ENCODE assay signal across 1 cellular context in genomic region chr6:98947411-98948292, GRCh38.
TF ChIP-seq lines count a peak whose summit lies in the region.

TSS of gene FBXL4 (minus strand) at chr6:98947946. CDS start at chr6:98926988, 20,958 bp downstream.

TF ChIP-seq in HepG2, 621 proteins besides CTCF, POLR2A, EP300 and RAD21 (continued from another document and continues in another):
- TF ChIP-seq ZNF232 (CRISPR knock-in tag; IDR thresholded peaks at IDR 0.05; ENCODE audit: borderline replicate concordance), result peak; percentile 50; the same call in 1 of the 2 replicates
- TF ChIP-seq ZNF143 (CRISPR knock-in tag; IDR thresholded peaks at IDR 0.05), result 0 out of 2 replicates have a peak, but pooled peaks have one; percentile 25
- TF ChIP-seq ZNF768 (CRISPR knock-in tag; IDR thresholded peaks at IDR 0.05), result 0 out of 2 replicates have a peak, but pooled peaks have one; percentile 25
- TF ChIP-seq HNRNPK (IDR thresholded peaks at IDR 0.05; ENCODE audit: low read depth, low read length, poor library complexity, severe bottlenecking), result no peak
- TF ChIP-seq TERF1 (CRISPR knock-in tag; IDR thresholded peaks at IDR 0.05), result 0 out of 2 replicates have a peak, but pooled peaks have one; percentile 6
- no peak for TF ChIP-seq BCL6 (CRISPR knock-in tag; IDR thresholded peaks at IDR 0.05)
- no peak for TF ChIP-seq ZC3H4 (CRISPR knock-in tag; IDR thresholded peaks at IDR 0.05; ENCODE audit: borderline replicate concordance)
- peak; percentile 85; the same call in 1 of the 2 replicates for TF ChIP-seq NKX3-1 (CRISPR knock-in tag; IDR thresholded peaks at IDR 0.05)
- TF ChIP-seq, protein P1, sequence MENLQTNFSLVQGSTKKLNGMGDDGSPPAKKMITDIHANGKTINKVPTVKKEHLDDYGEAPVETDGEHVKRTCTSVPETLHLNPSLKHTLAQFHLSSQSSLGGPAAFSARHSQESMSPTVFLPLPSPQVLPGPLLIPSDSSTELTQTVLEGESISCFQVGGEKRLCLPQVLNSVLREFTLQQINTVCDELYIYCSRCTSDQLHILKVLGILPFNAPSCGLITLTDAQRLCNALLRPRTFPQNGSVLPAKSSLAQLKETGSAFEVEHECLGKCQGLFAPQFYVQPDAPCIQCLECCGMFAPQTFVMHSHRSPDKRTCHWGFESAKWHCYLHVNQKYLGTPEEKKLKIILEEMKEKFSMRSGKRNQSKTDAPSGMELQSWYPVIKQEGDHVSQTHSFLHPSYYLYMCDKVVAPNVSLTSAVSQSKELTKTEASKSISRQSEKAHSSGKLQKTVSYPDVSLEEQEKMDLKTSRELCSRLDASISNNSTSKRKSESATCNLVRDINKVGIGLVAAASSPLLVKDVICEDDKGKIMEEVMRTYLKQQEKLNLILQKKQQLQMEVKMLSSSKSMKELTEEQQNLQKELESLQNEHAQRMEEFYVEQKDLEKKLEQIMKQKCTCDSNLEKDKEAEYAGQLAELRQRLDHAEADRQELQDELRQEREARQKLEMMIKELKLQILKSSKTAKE (CRISPR knock-in tag; IDR thresholded peaks at IDR 0.05; ENCODE audit: borderline replicate concordance), result peak; percentile 76
- no peak for TF ChIP-seq ZFP82 (CRISPR knock-in tag; IDR thresholded peaks at IDR 0.05; ENCODE audit: borderline replicate concordance)
- TF ChIP-seq ZNF614 (CRISPR knock-in tag; IDR thresholded peaks at IDR 0.05; ENCODE audit: borderline replicate concordance), result no peak
- TF ChIP-seq SNAPC5 (CRISPR knock-in tag; IDR thresholded peaks at IDR 0.05; ENCODE audit: borderline replicate concordance), result no peak
- no peak for TF ChIP-seq ZNF615 (CRISPR knock-in tag; IDR thresholded peaks at IDR 0.05; ENCODE audit: borderline replicate concordance)
- TF ChIP-seq ZFX (CRISPR knock-in tag; IDR thresholded peaks at IDR 0.05; ENCODE audit: low read depth), result peak; percentile 93
- peak; percentile 65 for TF ChIP-seq SALL1 (CRISPR knock-in tag; IDR thresholded peaks at IDR 0.05)
- TF ChIP-seq ZNF660 (CRISPR knock-in tag; IDR thresholded peaks at IDR 0.05; ENCODE audit: borderline replicate concordance, low read depth), result no peak
- 0 out of 2 replicates have a peak, but pooled peaks have one; percentile 31 for TF ChIP-seq ZNF160 (CRISPR knock-in tag; IDR thresholded peaks at IDR 0.05)
- TF ChIP-seq ARID5B (CRISPR knock-in tag; IDR thresholded peaks at IDR 0.05), result peak; percentile 38; the same call in 1 of the 2 replicates
- peak; percentile 82; the same call in 1 of the 2 replicates for TF ChIP-seq NFKB2 (CRISPR knock-in tag; IDR thresholded peaks at IDR 0.05; ENCODE audit: borderline replicate concordance)
- TF ChIP-seq ZNF563 (CRISPR knock-in tag; IDR thresholded peaks at IDR 0.05), result peak; percentile 80
- peak; percentile 43; the same call in 1 of the 2 replicates for TF ChIP-seq BORCS8-MEF2B (CRISPR knock-in tag; IDR thresholded peaks at IDR 0.05)
- TF ChIP-seq ETV6 (CRISPR knock-in tag; conservative IDR thresholded peaks at IDR 0.05), result no peak
- no peak for TF ChIP-seq GPBP1L1 (CRISPR knock-in tag; IDR thresholded peaks at IDR 0.05)
- peak; percentile 88 for TF ChIP-seq RBFOX2 (IDR thresholded peaks at IDR 0.05; ENCODE audit: low read depth, low read length)
- TF ChIP-seq ZBTB4 (CRISPR knock-in tag; IDR thresholded peaks at IDR 0.05; ENCODE audit: borderline replicate concordance), result no peak
- peak; percentile 25; the same call in 1 of the 2 replicates for TF ChIP-seq ETV5 (CRISPR knock-in tag; IDR thresholded peaks at IDR 0.05; ENCODE audit: borderline replicate concordance)
- peak; percentile 75; the same call in 1 of the 2 replicates for TF ChIP-seq GABPB1 (CRISPR knock-in tag; IDR thresholded peaks at IDR 0.05)
- no peak for TF ChIP-seq ZMYM3 (CRISPR knock-in tag; IDR thresholded peaks at IDR 0.05)
- no peak for TF ChIP-seq ZFP41 (CRISPR knock-in tag; IDR thresholded peaks at IDR 0.05; ENCODE audit: borderline replicate concordance)
- TF ChIP-seq RBAK (CRISPR knock-in tag; IDR thresholded peaks at IDR 0.05), result no peak
- TF ChIP-seq ZBTB8A (CRISPR knock-in tag; IDR thresholded peaks at IDR 0.05; ENCODE audit: borderline replicate concordance, low read depth), result no peak
- TF ChIP-seq, protein P2, sequence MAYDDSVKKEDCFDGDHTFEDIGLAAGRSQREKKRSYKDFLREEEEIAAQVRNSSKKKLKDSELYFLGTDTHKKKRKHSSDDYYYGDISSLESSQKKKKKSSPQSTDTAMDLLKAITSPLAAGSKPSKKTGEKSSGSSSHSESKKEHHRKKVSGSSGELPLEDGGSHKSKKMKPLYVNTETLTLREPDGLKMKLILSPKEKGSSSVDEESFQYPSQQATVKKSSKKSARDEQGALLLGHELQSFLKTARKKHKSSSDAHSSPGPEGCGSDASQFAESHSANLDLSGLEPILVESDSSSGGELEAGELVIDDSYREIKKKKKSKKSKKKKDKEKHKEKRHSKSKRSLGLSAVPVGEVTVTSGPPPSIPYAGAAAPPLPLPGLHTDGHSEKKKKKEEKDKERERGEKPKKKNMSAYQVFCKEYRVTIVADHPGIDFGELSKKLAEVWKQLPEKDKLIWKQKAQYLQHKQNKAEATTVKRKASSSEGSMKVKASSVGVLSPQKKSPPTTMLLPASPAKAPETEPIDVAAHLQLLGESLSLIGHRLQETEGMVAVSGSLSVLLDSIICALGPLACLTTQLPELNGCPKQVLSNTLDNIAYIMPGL (CRISPR knock-in tag; IDR thresholded peaks at IDR 0.05; ENCODE audit: borderline replicate concordance in 1 of 2, low read depth in 1 of 2), result peak in 1 of 2 experiments; percentile 55; a peak in 2 of 4 replicates
- 0 out of 2 replicates have a peak, but pooled peaks have one; percentile 83 for TF ChIP-seq FOXJ3 (CRISPR knock-in tag; IDR thresholded peaks at IDR 0.05; ENCODE audit: borderline replicate concordance)
- TF ChIP-seq ZSCAN20 (CRISPR knock-in tag; IDR thresholded peaks at IDR 0.05; ENCODE audit: borderline replicate concordance), result 0 out of 2 replicates have a peak, but pooled peaks have one; percentile 62
- TF ChIP-seq, protein P3, sequence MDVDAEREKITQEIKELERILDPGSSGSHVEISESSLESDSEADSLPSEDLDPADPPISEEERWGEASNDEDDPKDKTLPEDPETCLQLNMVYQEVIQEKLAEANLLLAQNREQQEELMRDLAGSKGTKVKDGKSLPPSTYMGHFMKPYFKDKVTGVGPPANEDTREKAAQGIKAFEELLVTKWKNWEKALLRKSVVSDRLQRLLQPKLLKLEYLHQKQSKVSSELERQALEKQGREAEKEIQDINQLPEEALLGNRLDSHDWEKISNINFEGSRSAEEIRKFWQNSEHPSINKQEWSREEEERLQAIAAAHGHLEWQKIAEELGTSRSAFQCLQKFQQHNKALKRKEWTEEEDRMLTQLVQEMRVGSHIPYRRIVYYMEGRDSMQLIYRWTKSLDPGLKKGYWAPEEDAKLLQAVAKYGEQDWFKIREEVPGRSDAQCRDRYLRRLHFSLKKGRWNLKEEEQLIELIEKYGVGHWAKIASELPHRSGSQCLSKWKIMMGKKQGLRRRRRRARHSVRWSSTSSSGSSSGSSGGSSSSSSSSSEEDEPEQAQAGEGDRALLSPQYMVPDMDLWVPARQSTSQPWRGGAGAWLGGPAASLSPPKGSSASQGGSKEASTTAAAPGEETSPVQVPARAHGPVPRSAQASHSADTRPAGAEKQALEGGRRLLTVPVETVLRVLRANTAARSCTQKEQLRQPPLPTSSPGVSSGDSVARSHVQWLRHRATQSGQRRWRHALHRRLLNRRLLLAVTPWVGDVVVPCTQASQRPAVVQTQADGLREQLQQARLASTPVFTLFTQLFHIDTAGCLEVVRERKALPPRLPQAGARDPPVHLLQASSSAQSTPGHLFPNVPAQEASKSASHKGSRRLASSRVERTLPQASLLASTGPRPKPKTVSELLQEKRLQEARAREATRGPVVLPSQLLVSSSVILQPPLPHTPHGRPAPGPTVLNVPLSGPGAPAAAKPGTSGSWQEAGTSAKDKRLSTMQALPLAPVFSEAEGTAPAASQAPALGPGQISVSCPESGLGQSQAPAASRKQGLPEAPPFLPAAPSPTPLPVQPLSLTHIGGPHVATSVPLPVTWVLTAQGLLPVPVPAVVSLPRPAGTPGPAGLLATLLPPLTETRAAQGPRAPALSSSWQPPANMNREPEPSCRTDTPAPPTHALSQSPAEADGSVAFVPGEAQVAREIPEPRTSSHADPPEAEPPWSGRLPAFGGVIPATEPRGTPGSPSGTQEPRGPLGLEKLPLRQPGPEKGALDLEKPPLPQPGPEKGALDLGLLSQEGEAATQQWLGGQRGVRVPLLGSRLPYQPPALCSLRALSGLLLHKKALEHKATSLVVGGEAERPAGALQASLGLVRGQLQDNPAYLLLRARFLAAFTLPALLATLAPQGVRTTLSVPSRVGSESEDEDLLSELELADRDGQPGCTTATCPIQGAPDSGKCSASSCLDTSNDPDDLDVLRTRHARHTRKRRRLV (CRISPR knock-in tag; IDR thresholded peaks at IDR 0.05), result 0 out of 2 replicates have a peak, but pooled peaks have one; percentile 38
- TF ChIP-seq ZNF224 (CRISPR knock-in tag; IDR thresholded peaks at IDR 0.05), result no peak
- TF ChIP-seq, protein P4, sequence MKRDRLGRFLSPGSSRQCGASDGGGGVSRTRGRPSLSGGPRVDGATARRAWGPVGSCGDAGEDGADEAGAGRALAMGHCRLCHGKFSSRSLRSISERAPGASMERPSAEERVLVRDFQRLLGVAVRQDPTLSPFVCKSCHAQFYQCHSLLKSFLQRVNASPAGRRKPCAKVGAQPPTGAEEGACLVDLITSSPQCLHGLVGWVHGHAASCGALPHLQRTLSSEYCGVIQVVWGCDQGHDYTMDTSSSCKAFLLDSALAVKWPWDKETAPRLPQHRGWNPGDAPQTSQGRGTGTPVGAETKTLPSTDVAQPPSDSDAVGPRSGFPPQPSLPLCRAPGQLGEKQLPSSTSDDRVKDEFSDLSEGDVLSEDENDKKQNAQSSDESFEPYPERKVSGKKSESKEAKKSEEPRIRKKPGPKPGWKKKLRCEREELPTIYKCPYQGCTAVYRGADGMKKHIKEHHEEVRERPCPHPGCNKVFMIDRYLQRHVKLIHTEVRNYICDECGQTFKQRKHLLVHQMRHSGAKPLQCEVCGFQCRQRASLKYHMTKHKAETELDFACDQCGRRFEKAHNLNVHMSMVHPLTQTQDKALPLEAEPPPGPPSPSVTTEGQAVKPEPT (CRISPR knock-in tag; IDR thresholded peaks at IDR 0.05; ENCODE audit: low read depth), result no peak
- TF ChIP-seq ISL2 (CRISPR knock-in tag; IDR thresholded peaks at IDR 0.05), result 0 out of 2 replicates have a peak, but pooled peaks have one; percentile 40
